Comparison of ENCODE assay signal across 9 cellular contexts in the genomic region with DNA sequence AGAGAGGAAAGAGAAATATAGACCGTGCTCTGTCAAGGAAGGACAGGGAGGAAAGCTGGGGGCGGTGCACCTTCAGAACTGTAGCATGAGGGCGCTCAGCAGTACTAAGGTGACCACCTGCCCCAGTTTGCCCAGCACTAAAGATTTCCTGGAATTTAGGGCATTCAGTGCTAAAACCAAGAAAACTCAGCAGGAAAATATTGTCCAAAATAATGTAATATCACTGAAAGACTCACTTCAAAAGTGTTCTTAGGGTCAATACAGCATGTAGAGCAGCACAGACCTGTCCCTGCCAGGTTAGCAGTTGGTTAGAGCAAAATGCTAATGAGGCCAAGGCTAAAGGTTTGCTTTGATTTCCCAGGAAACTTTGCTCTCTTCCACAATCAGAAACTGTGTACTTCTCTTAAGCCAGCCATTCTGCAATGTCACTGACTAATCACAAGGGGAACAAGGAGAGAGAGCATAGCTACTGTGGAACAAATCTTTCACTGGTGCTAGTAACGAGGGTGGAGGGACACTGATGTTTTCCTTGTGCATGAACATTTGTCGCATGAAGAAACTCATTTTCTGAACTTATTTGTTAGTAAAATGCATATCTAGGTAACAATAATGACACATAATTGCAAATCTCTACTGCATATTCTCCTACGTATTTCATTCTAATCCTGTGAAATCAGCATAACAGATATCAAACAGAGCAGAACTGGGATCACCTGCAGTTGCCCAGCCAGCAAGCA. TPM values are rescaled to one million over a fixed set of nuclear protein-coding genes. Genes with fewer than 3 reads are reported as not detected.
DNase-seq lines count a peak whose midpoint lies in the region; ATAC-seq and TF ChIP-seq lines count a peak whose summit lies in the region.
"Had no signal": no experiment of that assay in that cellular context is flagged by ENCODE, and none has a peak within 500 bp of the region (broad histone marks: within the 10 kb centered on the region; RNA-seq: fewer than 3 reads in every experiment).

No MANE protein-coding gene starts in this region.

- H3K27me3 ChIP-seq in HUES64 (ENCODE audit: insufficient read depth, low read length) (no peaks in the 10 kb centered on the region), body of pancreas (no peaks in the 10 kb centered on the region), transverse colon (no peaks in the 10 kb centered on the region), testis (no peaks in the 10 kb centered on the region)

- TF ChIP-seq POLR2A in body of pancreas (IDR thresholded peaks at IDR 0.05), result peak in 1 of 3 donors; percentile 17
- no peak for TF ChIP-seq POLR2A in transverse colon (IDR thresholded peaks at IDR 0.05)
- TF ChIP-seq POLR2A in testis (IDR thresholded peaks at IDR 0.05), result no peak

- H3K4me3 ChIP-seq in HUES64 (ENCODE audit: low read length) (no peak overlapping the region), body of pancreas (no peak overlapping the region), transverse colon (peak overlapping the region in 1 of 4 donors; percentile 55), testis (no peak overlapping the region)

- H3K9me3 ChIP-seq in HUES64 (ENCODE audit: insufficient read depth, low read depth, low read length) (no peaks in the 10 kb centered on the region), body of pancreas (no peaks in the 10 kb centered on the region), transverse colon (no peaks in the 10 kb centered on the region), testis (no peaks in the 10 kb centered on the region)

- TF ChIP-seq EP300 in transverse colon (IDR thresholded peaks at IDR 0.05; ENCODE audit: low read depth), result no peak

- intact Hi-C loops in body of pancreas (cut with DNase I) (no loop called here), transverse colon (cut with DNase I; ENCODE audit: low total_unique reads) (loop anchor here (10.0 kb wide), 1 partner anchor 45 kb away; no protein-coding TSS in a partner anchor), testis (cut with DNase I; ENCODE audit: low total_unique reads) (no loop called here)

- 0 out of 2 replicates have a peak overlapping the region, but pooled peaks have one; percentile 42 for H3K9ac ChIP-seq in HUES64 (ENCODE audit: low read depth, low read length)

- in situ Hi-C loops in transverse colon (cut with MboI; ENCODE audit: low pct_ligation_motif_present in 1 of 4, low pct_unique_long_range_greater_than_20kb in 1 of 4, low sequenced_read_pairs in 3 of 4), result no loop called here

- ATAC-seq in body of pancreas (peak; percentile 58), left lobe of liver (peak; percentile 69)

- peak overlapping the region; percentile 54 for H3K27ac ChIP-seq in HUES64 (ENCODE audit: low read depth, low read length)
- H3K27ac ChIP-seq in body of pancreas, result peak overlapping the region; percentile 83 to 88 (median 85)
- peak overlapping the region; percentile 81 to 92 (median 84) for H3K27ac ChIP-seq in transverse colon
- no peak overlapping the region for H3K27ac ChIP-seq in testis
- H3K27ac ChIP-seq: WERI-Rb-1 had no signal

- DNase-seq in body of pancreas (peak in 3 of 4 donors; percentile 27 to 46 (median 38)), left lobe of liver (ENCODE audit: low spot score) (peak; percentile 67), transverse colon (no peak), NCI-H146 treated with DMSO at 0.1 percent for 48 hours (lab: John Stamatoyannopoulos, UW; ENCODE audit: unreplicated experiment) (no peak), D341Med (ENCODE audit: low spot score) (no peak), testis (no peak)
- DNase-seq: NCI-H510A, WERI-Rb-1 had no signal

- TF ChIP-seq CTCF in body of pancreas (IDR thresholded peaks at IDR 0.05) (peak in 4 of 7 experiments; percentile 28 to 35 (median 32)), transverse colon (IDR thresholded peaks at IDR 0.05) (peak in 3 of 5 experiments; percentile 23 to 54 (median 50)), testis (IDR thresholded peaks at IDR 0.05) (no peak)

- WGBS in HUES64, result 63% methylated on average over 6 of the region's 6 CpGs
- WGBS in body of pancreas, 2 donors, result 20 to 31% methylated on average over 6 of the region's 6 CpGs
- WGBS in transverse colon (ENCODE audit: low coverage in 1 of 2), 2 donors, result 53 to 59% methylated on average over 3 to 6 of the region's 6 CpGs
- WGBS in testis, 2 donors, result 53 to 60% methylated on average over 6 of the region's 6 CpGs

- H3K36me3 ChIP-seq in HUES64 (ENCODE audit: insufficient read depth, low read length), result no peaks in the 10 kb centered on the region
- no peaks in the 10 kb centered on the region for H3K36me3 ChIP-seq in body of pancreas (replicated peaks in 1 of 2; ENCODE audit: insufficient read depth in 1 of 2, low read depth in 2 of 2)
- H3K36me3 ChIP-seq in transverse colon, result no peaks in the 10 kb centered on the region
- H3K36me3 ChIP-seq in testis (ENCODE audit: low read depth, missing control alignments), result no peaks in the 10 kb centered on the region
- H3K36me3 ChIP-seq: WERI-Rb-1 had no signal

- peaks cover 54% of the 10 kb centered on the region for H3K4me1 ChIP-seq in HUES64 (ENCODE audit: insufficient read depth, low read length)
- H3K4me1 ChIP-seq in body of pancreas, result peaks cover 60% of the 10 kb centered on the region
- peaks cover 13 to 36% (median 26%) of the 10 kb centered on the region in 4 donors for H3K4me1 ChIP-seq in transverse colon
- no peaks in the 10 kb centered on the region for H3K4me1 ChIP-seq in testis

RNA-seq across cellular contexts. Expression of gene GRAMD2B, which starts 53.0 kb away (rescaled TPM):
- 7.1 TPM for polyA plus RNA-seq in HUES64 (2013, experiment 1 of 2)
- polyA plus RNA-seq in HUES64 (2013, experiment 2 of 2), result 8.3 TPM
- total RNA-seq in body of pancreas (10 to 100 TPM; 34.9 to 35.8 TPM), left lobe of liver (18.7 TPM), transverse colon (100 to 1,000 TPM in 3 of 4 donors, 10 to 100 TPM in 1; 93.9 to 191 (median 161) TPM), testis (10 to 100 TPM; 23.5 to 35.0 TPM)
- 10.8 TPM for polyA plus RNA-seq in testis (ENCODE audit: insufficient read depth, low read depth, low replicate concordance)

Comparison
In these comparisons a context has a peak if more than half of its experiments do, and no peak if none do; other contexts are left out.
1. H3K27ac ChIP-seq: peak in HUES64 (single experiment), body of pancreas (4 of 4) and transverse colon (4 of 4); none in testis (0 of 2).
2. DNase-seq: peak in body of pancreas (3 of 4) and left lobe of liver (single experiment); none in transverse colon (single experiment), NCI-H146 treated with DMSO at 0.1 percent for 48 hours (single experiment), D341Med (single experiment) and testis (single experiment).
3. CTCF ChIP-seq: peak in body of pancreas (4 of 7) and transverse colon (3 of 5); none in testis (0 of 3).